Comparison of ENCODE assay signal across 26 cellular contexts in genomic region chr5:93845376-93845775, GRCh38.
"Had no signal": no experiment of that assay in that cellular context is flagged by ENCODE, and none has a peak within 500 bp of the region (broad histone marks: within the 10 kb centered on the region; RNA-seq: fewer than 3 reads in every experiment).

No MANE protein-coding gene starts in this region.

- H3K27me3 Mint-ChIP-seq: activated CD4-positive, alpha-beta T cell treated with anti-CD3 and anti-CD28 coated beads for 36 hours; central memory CD8-positive, alpha-beta T cell; dendritic cell treated with granulocyte-macrophage colony-stimulating factor and Interleukin-4, amounts not matched to agents 40 ng/mL and 50 ng/mL, for 4 days; naive thymus-derived CD8-positive, alpha-beta T cell had no signal

- ATAC-seq: activated CD4-positive, alpha-beta T cell treated with anti-CD3 and anti-CD28 coated beads for 36 hours; activated naive CD4-positive, alpha-beta T cell treated with anti-CD3 and anti-CD28 coated beads, Interleukin-2, amount 50 U/mL, for 72 hours; activated T-cell treated with anti-CD3 and anti-CD28 coated beads, Interleukin-2, amount 50 U/mL, for 72 hours; left colon; naive thymus-derived CD8-positive, alpha-beta T cell; pancreas had no signal

- H3K36me3 ChIP-seq: esophagus muscularis mucosa, pancreas, prostate gland, right atrium auricular region, transverse colon had no signal

- H3K4me1 Mint-ChIP-seq: activated CD4-positive, alpha-beta T cell treated with anti-CD3 and anti-CD28 coated beads for 36 hours; central memory CD8-positive, alpha-beta T cell; mesothelial cell of epicardium had no signal

- H3K79me2 ChIP-seq: hepatocyte had no signal

- H3K27ac Mint-ChIP-seq: activated CD4-positive, alpha-beta T cell treated with anti-CD3 and anti-CD28 coated beads for 36 hours; activated naive CD4-positive, alpha-beta T cell treated with anti-CD3 and anti-CD28 coated beads, Interleukin-2, amount 50 U/mL, for 72 hours; activated T-cell treated with anti-CD3 and anti-CD28 coated beads, Interleukin-2, amount 50 U/mL, for 72 hours; dendritic cell treated with granulocyte-macrophage colony-stimulating factor and Interleukin-4, amounts not matched to agents 40 ng/mL and 50 ng/mL, for 4 days; mesothelial cell of epicardium; naive thymus-derived CD8-positive, alpha-beta T cell; T-helper 2 cell treated with Interferon-gamma antibody and Interleukin-4, amounts not matched to agents 5 μg/mL and 100 μg/mL, for 36 hours had no signal

- H3K4me2 ChIP-seq: hepatocyte had no signal

- H3K9me3 ChIP-seq: pancreas, prostate gland had no signal

- H3K4me3 Mint-ChIP-seq: activated CD4-positive, alpha-beta T cell treated with anti-CD3 and anti-CD28 coated beads for 36 hours; activated T-cell treated with anti-CD3 and anti-CD28 coated beads, Interleukin-2, amount 50 U/mL, for 72 hours; central memory CD8-positive, alpha-beta T cell; dendritic cell treated with granulocyte-macrophage colony-stimulating factor and Interleukin-4, amounts not matched to agents 40 ng/mL and 50 ng/mL, for 4 days; mesothelial cell of epicardium; naive thymus-derived CD8-positive, alpha-beta T cell; neural crest cell; T-helper 2 cell treated with Interferon-gamma antibody and Interleukin-4, amounts not matched to agents 5 μg/mL and 100 μg/mL, for 36 hours had no signal

- H3K4me3 ChIP-seq: esophagus muscularis mucosa, hepatocyte, pancreas, prostate gland, right atrium auricular region, spleen, transverse colon had no signal

- H3K4me1 ChIP-seq: esophagus muscularis mucosa, pancreas, prostate gland, right atrium auricular region, spleen, transverse colon had no signal

- DNase-seq: activated CD4-positive, alpha-beta T cell treated with anti-CD3 and anti-CD28 coated beads for 36 hours; activated CD4-positive, CD25-positive, alpha-beta regulatory T cell; activated naive CD4-positive, alpha-beta T cell; activated T-cell treated with anti-CD3 and anti-CD28 coated beads for 4 hours; activated T-cell treated with anti-CD3 and anti-CD28 coated beads, Interleukin-2, amount 50 U/mL, for 72 hours; effector CD4-positive, alpha-beta T cell; glutamatergic neuron; left colon; mammary epithelial cell; naive thymus-derived CD8-positive, alpha-beta T cell; nucleus accumbens; pancreas; spleen; stimulated activated naive CD4-positive, alpha-beta T cell; T-helper 1 cell; transverse colon had no signal

- H3K27ac ChIP-seq: esophagus muscularis mucosa, hepatocyte, pancreas, prostate gland, right atrium auricular region, spleen, transverse colon had no signal

- H3K27me3 ChIP-seq: esophagus muscularis mucosa, hepatocyte, pancreas, right atrium auricular region, spleen, transverse colon had no signal
